12 cellular contexts compared by ENCODE assay signal in the genomic region with DNA sequence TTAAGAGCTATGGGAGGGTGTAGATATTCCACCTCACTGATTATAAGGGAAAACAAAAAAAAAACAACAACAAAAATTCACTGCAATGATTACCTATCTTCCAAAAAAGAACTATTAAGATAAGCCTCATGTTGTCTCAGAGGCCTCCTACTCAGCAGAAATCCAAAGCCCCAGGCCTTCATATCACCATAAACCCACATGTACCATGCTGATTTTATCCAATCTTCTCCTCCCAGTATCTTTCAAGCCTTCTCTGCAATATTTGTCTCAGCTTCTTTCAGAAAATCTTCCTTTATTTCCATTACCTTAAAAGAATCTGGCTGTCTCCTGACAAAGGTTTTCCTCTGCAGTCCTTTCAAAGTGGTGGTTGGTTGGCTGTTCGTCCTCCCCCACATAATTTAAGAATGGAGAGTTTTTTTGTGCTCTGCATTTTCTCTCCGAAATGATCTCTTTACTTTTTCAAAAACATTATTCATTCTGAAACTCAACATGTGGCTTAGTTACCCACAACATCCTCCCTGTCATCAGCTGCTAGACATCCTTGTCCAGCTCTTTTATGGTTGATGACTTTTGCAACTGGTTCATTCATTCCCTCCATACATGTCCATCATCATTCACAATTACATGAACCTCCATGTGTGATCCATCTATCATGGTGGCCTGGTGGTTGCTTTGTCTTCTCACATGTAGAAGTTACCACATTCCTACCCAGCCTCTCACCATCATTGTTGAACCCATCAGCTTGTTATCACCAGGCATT. TPM values are rescaled to one million over a fixed set of nuclear protein-coding genes. Genes with fewer than 3 reads are reported as not detected.
A peak's percentile ranks its signal among the peaks of the same experiment; 100 is the strongest.
DNase-seq lines count a peak whose midpoint lies in the region; ATAC-seq and TF ChIP-seq lines count a peak whose summit lies in the region.
"Had no signal": no experiment of that assay in that cellular context is flagged by ENCODE, and none has a peak within 500 bp of the region (broad histone marks: within the 10 kb centered on the region; RNA-seq: fewer than 3 reads in every experiment).

No MANE protein-coding gene starts in this region.

- peaks cover 10% of the 10 kb centered on the region; the same call in 1 of the 2 replicates for H3K4me1 ChIP-seq in SJCRH30
- H3K4me1 ChIP-seq: esophagus squamous epithelium had no signal

- H3K9me3 ChIP-seq in SJCRH30 (replicated peaks) (no peaks in the 10 kb centered on the region; the same call in 1 of the 2 replicates), MG63 (no peaks in the 10 kb centered on the region)
- H3K9me3 ChIP-seq: esophagus squamous epithelium had no signal

- no peak overlapping the region for H3K27ac ChIP-seq in SJCRH30
- H3K27ac ChIP-seq: esophagus squamous epithelium had no signal

- POLR2A ChIA-PET in GM10248 (lab: Yijun Ruan, JAX), result no interaction called here

- no peak overlapping the region for H3K4me3 ChIP-seq in SJCRH30
- H3K4me3 ChIP-seq in MG63, result no peak overlapping the region
- H3K4me3 ChIP-seq: esophagus squamous epithelium had no signal

- no peak for TF ChIP-seq CTCF in GM10248 (IDR thresholded peaks at IDR 0.05; ENCODE audit: control extremely low read depth, extremely low read depth, low read depth, missing control alignments)

- DNase-seq in GM10248 (ENCODE audit: extremely low spot score), result peak; percentile 7
- DNase-seq in SJCRH30, result no peak
- no peak for DNase-seq in stimulated activated CD4-positive, alpha-beta T cell treated with anti-CD3 and anti-CD28 coated beads, Interleukin-4, amount 100 ng/mL, for 24 hours
- no peak for DNase-seq in anterior cingulate cortex (lab: John Stamatoyannopoulos, UW)
- DNase-seq in MG63, result no peak
- DNase-seq: esophagus squamous epithelium, NCI-H748 treated with DMSO at 0.1 percent for 48 hours, nucleus accumbens had no signal

- peak; percentile 77 for ATAC-seq in GM19035 (IDR thresholded peaks at IDR 0.05; ENCODE audit: unreplicated experiment)
- peak; percentile 68 for ATAC-seq in HG02798 (IDR thresholded peaks at IDR 0.05; ENCODE audit: poor library complexity, unreplicated experiment)
- ATAC-seq in HG03571 (IDR thresholded peaks at IDR 0.05; ENCODE audit: unreplicated experiment), result peak; percentile 72

- H3K27me3 ChIP-seq in SJCRH30 (no peaks in the 10 kb centered on the region), MG63 (no peaks in the 10 kb centered on the region)
- H3K27me3 ChIP-seq: esophagus squamous epithelium had no signal

- H3K36me3 ChIP-seq in SJCRH30 (no peaks in the 10 kb centered on the region), MG63 (no peaks in the 10 kb centered on the region)
- H3K36me3 ChIP-seq: esophagus squamous epithelium had no signal

- CTCF ChIA-PET in GM10248 (lab: Yijun Ruan, JAX), result interaction anchor here (1.4 kb wide), 1 partner anchor 13 kb away, joined by 4 read pairs; no protein-coding TSS in a partner anchor

RNA-seq across cellular contexts. Expression of a gene that starts 2.9 kb away (rescaled TPM):
- total RNA-seq in SJCRH30 (2014; rRNA removed; shearing (Covaris generic)), result not detected in 2 replicates
- not detected in 2 replicates for total RNA-seq in MG63 (2014; rRNA removed; shearing (Covaris generic); ENCODE audit: low replicate concordance)
- total RNA-seq: B cell, esophagus squamous epithelium had no signal

RNA-seq across cellular contexts. Expression of a gene that starts 50.1 kb away (rescaled TPM):
- total RNA-seq in SJCRH30 (2014; rRNA removed; shearing (Covaris generic)), result not detected in 2 replicates
- total RNA-seq in MG63 (2014; rRNA removed; shearing (Covaris generic); ENCODE audit: low replicate concordance), result not detected in 2 replicates
- total RNA-seq: B cell, esophagus squamous epithelium had no signal

RNA-seq across cellular contexts. Expression of a gene that starts 52.7 kb away (rescaled TPM):
- not detected in 2 replicates for total RNA-seq in SJCRH30 (2014; rRNA removed; shearing (Covaris generic))
- total RNA-seq in MG63 (2014; rRNA removed; shearing (Covaris generic); ENCODE audit: low replicate concordance), result not detected in 2 replicates
- total RNA-seq: B cell, esophagus squamous epithelium had no signal
